In genomic region chr16:56255904-56256303, GRCh38 we compare ENCODE assay signal across 24 cellular contexts.
"Had no signal": no experiment of that assay in that cellular context is flagged by ENCODE, and none has a peak within 500 bp of the region (broad histone marks: within the 10 kb centered on the region; RNA-seq: fewer than 3 reads in every experiment).

No MANE protein-coding gene starts in this region.

- H3K27me3 ChIP-seq: body of pancreas, heart left ventricle, ovary, spleen, thyroid gland, upper lobe of right lung had no signal

- H3K4me1 ChIP-seq: body of pancreas, foreskin keratinocyte had no signal

- DNase-seq: activated CD4-positive, alpha-beta T cell treated with anti-CD3 and anti-CD28 coated beads for 36 hours; activated CD4-positive, CD25-positive, alpha-beta regulatory T cell; activated CD8-positive, alpha-beta memory T cell treated with anti-CD3 and anti-CD28 coated beads, Interleukin-2, amount 10 ng/mL, durations not matched to agents 7 days and 5 days; activated CD8-positive, alpha-beta T cell treated with anti-CD3 and anti-CD28 coated beads, Interleukin-2, amount 10 ng/mL, durations not matched to agents 7 days and 5 days; activated naive CD4-positive, alpha-beta T cell; activated T-cell treated with anti-CD3 and anti-CD28 coated beads, Interleukin-2, amount 50 U/mL, for 48 hours; body of pancreas; cortex of kidney; endodermal cell; foreskin keratinocyte; heart left ventricle; hypothalamus; immature natural killer cell; left ventricle myocardium superior; mammary epithelial cell; naive thymus-derived CD4-positive, alpha-beta T cell; ovary; retina; spleen; stimulated activated naive CD4-positive, alpha-beta T cell; upper lobe of right lung had no signal

- H3K9me3 ChIP-seq: body of pancreas, heart left ventricle, ovary, spleen, thyroid gland, upper lobe of right lung had no signal

- H3K4me3 ChIP-seq: body of pancreas, heart left ventricle, ovary, spleen, thyroid gland, upper lobe of right lung had no signal

- H3K36me3 ChIP-seq: heart left ventricle, ovary, spleen, thyroid gland, upper lobe of right lung had no signal

- ATAC-seq: activated CD4-positive, alpha-beta T cell treated with anti-CD3 and anti-CD28 coated beads for 36 hours; activated CD8-positive, alpha-beta memory T cell treated with anti-CD3 and anti-CD28 coated beads, Interleukin-2, amount 10 ng/mL, durations not matched to agents 7 days and 5 days; activated CD8-positive, alpha-beta T cell treated with anti-CD3 and anti-CD28 coated beads, Interleukin-2, amount 10 ng/mL, durations not matched to agents 7 days and 5 days; activated naive CD4-positive, alpha-beta T cell treated with anti-CD3 and anti-CD28 coated beads, Interleukin-2, amount 50 U/mL, for 72 hours; body of pancreas; esophagus mucosa; foreskin keratinocyte; heart left ventricle; left ventricle myocardium superior; naive thymus-derived CD4-positive, alpha-beta T cell; upper lobe of right lung had no signal

- H3K27ac ChIP-seq: body of pancreas, foreskin keratinocyte, ovary, spleen, upper lobe of right lung had no signal
